In the genomic region with DNA sequence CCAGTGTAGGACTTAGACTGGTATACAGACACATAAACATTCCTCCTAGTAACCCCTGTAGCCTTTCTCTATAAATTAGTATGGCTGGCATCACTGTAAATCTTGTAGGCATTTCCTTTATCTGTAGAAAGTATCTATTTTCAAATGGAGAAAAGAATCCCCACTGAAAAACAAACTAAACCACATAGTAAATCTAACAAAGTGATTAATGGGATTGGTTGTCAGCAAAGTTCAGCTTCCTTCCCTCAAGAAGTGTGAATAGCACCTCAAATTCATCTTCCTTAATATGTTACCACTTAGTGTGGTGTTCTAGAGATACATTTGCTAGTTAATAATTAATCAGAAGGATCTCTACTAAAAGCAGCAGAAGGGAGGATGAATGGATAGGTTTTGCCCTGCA, we compare ENCODE assay signal across 16 cellular contexts.
DNase-seq lines count a peak whose midpoint lies in the region; ATAC-seq and TF ChIP-seq lines count a peak whose summit lies in the region.
"Had no signal": no experiment of that assay in that cellular context is flagged by ENCODE, and none has a peak within 500 bp of the region (broad histone marks: within the 10 kb centered on the region; RNA-seq: fewer than 3 reads in every experiment).

No MANE protein-coding gene starts in this region.

- H3K27me3 Mint-ChIP-seq in activated CD4-positive, alpha-beta T cell treated with anti-CD3 and anti-CD28 coated beads, Interleukin-2, amount 10 ng/mL, durations not matched to agents 24 days and 14 days = no peaks in the 10 kb centered on the region
- H3K27me3 Mint-ChIP-seq: CD8-positive, alpha-beta memory T cell had no signal

- H3K4me3 ChIP-seq in mesenchymal stem cell (ENCODE audit: insufficient read depth in 1 of 2, low read depth in 1 of 2, low read length in 2 of 2) = no peak overlapping the region
- H3K4me3 ChIP-seq: BLaER1, HAP-1 had no signal

- H2BK15ac ChIP-seq in mesenchymal stem cell (ENCODE audit: low read depth, poor library complexity, severe bottlenecking) = no peak overlapping the region

- no peaks in the 10 kb centered on the region for H3K27me3 ChIP-seq in mesenchymal stem cell (ENCODE audit: control insufficient read depth in 1 of 2, insufficient read depth in 1 of 2, low read length in 2 of 2)
- H3K27me3 ChIP-seq: BLaER1 had no signal

- H3K9me3 Mint-ChIP-seq in activated CD4-positive, alpha-beta T cell treated with anti-CD3 and anti-CD28 coated beads, Interleukin-2, amount 10 ng/mL, durations not matched to agents 24 days and 14 days = no peaks in the 10 kb centered on the region

- no peak overlapping the region for H3K27ac Mint-ChIP-seq in activated CD4-positive, alpha-beta T cell treated with anti-CD3 and anti-CD28 coated beads, Interleukin-2, amount 10 ng/mL, durations not matched to agents 24 days and 14 days
- H3K27ac Mint-ChIP-seq: CD8-positive, alpha-beta memory T cell; HFFc6 had no signal

- no peak overlapping the region for H3K18ac ChIP-seq in mesenchymal stem cell (ENCODE audit: low read depth in 1 of 2, low read length in 2 of 2)

- peak overlapping the region; percentile 27 for H3K27ac ChIP-seq in mesenchymal stem cell (ENCODE audit: low read length, poor library complexity, severe bottlenecking)
- H3K27ac ChIP-seq: BLaER1 had no signal

- H3K9ac ChIP-seq in mesenchymal stem cell (ENCODE audit: low read length) = no peak overlapping the region
- H3K9ac ChIP-seq: BLaER1 had no signal

- H3K36me3 ChIP-seq in mesenchymal stem cell (ENCODE audit: control insufficient read depth in 1 of 2, insufficient read depth in 2 of 2, low read depth in 1 of 2, low read length in 2 of 2) = no peaks in the 10 kb centered on the region
- H3K36me3 ChIP-seq: BLaER1, HAP-1 had no signal

- H3K36me3 Mint-ChIP-seq in activated CD4-positive, alpha-beta T cell treated with anti-CD3 and anti-CD28 coated beads, Interleukin-2, amount 10 ng/mL, durations not matched to agents 24 days and 14 days (ENCODE audit: low read depth) = no peaks in the 10 kb centered on the region
- H3K36me3 Mint-ChIP-seq: CD8-positive, alpha-beta memory T cell had no signal

- H3K4me1 Mint-ChIP-seq in activated CD4-positive, alpha-beta T cell treated with anti-CD3 and anti-CD28 coated beads, Interleukin-2, amount 10 ng/mL, durations not matched to agents 24 days and 14 days = no peaks in the 10 kb centered on the region
- H3K4me1 Mint-ChIP-seq: CD8-positive, alpha-beta memory T cell had no signal

- no peak overlapping the region for H3K4me2 ChIP-seq in mesenchymal stem cell (ENCODE audit: low read length, poor library complexity, severe bottlenecking)
- H3K4me2 ChIP-seq: BLaER1 had no signal

- no peak overlapping the region for H4K8ac ChIP-seq in mesenchymal stem cell (ENCODE audit: low read length)

- H3K14ac ChIP-seq in mesenchymal stem cell (ENCODE audit: low read length in 2 of 2) = no peak overlapping the region

- intact Hi-C loops in left cardiac atrium (cut with DNase I) = no loop called here
- intact Hi-C loops in activated CD4-positive, alpha-beta T cell treated with anti-CD3 and anti-CD28 coated beads, Interleukin-2, amount 10 ng/mL, durations not matched to agents 24 days and 14 days (cut with micrococcal nuclease) = no loop called here

- H4K91ac ChIP-seq in mesenchymal stem cell (ENCODE audit: low read length) = no peak overlapping the region

- no peak overlapping the region for H2BK120ac ChIP-seq in mesenchymal stem cell (ENCODE audit: low read depth, low read length)

- no peak overlapping the region for H2BK12ac ChIP-seq in mesenchymal stem cell (ENCODE audit: low read length in 2 of 2)

- no peak overlapping the region for H2AFZ ChIP-seq in mesenchymal stem cell (ENCODE audit: low read depth, low read length)

- CTCF ChIA-PET in HEK293T (lab: Yijun Ruan, JAX) = no interaction called here

- no peaks in the 10 kb centered on the region for H3K9me3 ChIP-seq in mesenchymal stem cell (ENCODE audit: control insufficient read depth, low read length)
- H3K9me3 ChIP-seq: BLaER1, Caco-2, HAP-1 had no signal

- DNase-seq in DMS53 (lab: John Stamatoyannopoulos, UW) (peak; percentile 78), HEK293T (ENCODE audit: extremely low spot score) (no peak), mesenchymal stem cell (no peak), left cardiac atrium (no peak), omental fat pad (ENCODE audit: low spot score) (no peak)
- DNase-seq in activated CD4-positive, alpha-beta T cell treated with anti-CD3 and anti-CD28 coated beads, Interleukin-2, amount 10 ng/mL, durations not matched to agents 24 days and 14 days = no peak
- DNase-seq: Caco-2; CD8-positive, alpha-beta memory T cell; DMS79 treated with DMSO at 0.1 percent for 48 hours; GDM1; HFFc6; IMR-90; KBM-7 had no signal

- H3K79me1 ChIP-seq in mesenchymal stem cell (replicated peaks; ENCODE audit: low read length, poor library complexity, severe bottlenecking) = no peaks in the 10 kb centered on the region

- no peak overlapping the region for H2AK5ac ChIP-seq in mesenchymal stem cell (ENCODE audit: low read length, severe bottlenecking)

- no peak overlapping the region for H3K23ac ChIP-seq in mesenchymal stem cell (ENCODE audit: low read length in 2 of 2)

- H2BK5ac ChIP-seq in mesenchymal stem cell (ENCODE audit: low read depth, low read length, poor library complexity, severe bottlenecking) = no peak overlapping the region

- peaks cover 4% of the 10 kb centered on the region for H3K4me1 ChIP-seq in mesenchymal stem cell (ENCODE audit: control insufficient read depth, insufficient read depth, low read depth, low read length)
- H3K4me1 ChIP-seq: BLaER1, Caco-2 had no signal

- no peak overlapping the region for H3K4me3 Mint-ChIP-seq in activated CD4-positive, alpha-beta T cell treated with anti-CD3 and anti-CD28 coated beads, Interleukin-2, amount 10 ng/mL, durations not matched to agents 24 days and 14 days
- H3K4me3 Mint-ChIP-seq: CD8-positive, alpha-beta memory T cell; HFFc6 had no signal

- no peak for TF ChIP-seq CTCF in omental fat pad (IDR thresholded peaks at IDR 0.05)

- POLR2A ChIA-PET in HEK293T (lab: Yijun Ruan, JAX) = no interaction called here

- no peak overlapping the region for H3K4ac ChIP-seq in mesenchymal stem cell (ENCODE audit: low read depth in 1 of 2, low read length in 2 of 2)

- ATAC-seq in SK-N-SH treated with all-trans-retinoic acid at 6 μM for 48 hours (no peak), left cardiac atrium (no peak), omental fat pad (ENCODE audit: low FRiP score) (no peak)

TF ChIP-seq in HEK293T, 16 proteins besides CTCF, POLR2A, EP300 and RAD21:
- TF ChIP-seq, protein P1, sequence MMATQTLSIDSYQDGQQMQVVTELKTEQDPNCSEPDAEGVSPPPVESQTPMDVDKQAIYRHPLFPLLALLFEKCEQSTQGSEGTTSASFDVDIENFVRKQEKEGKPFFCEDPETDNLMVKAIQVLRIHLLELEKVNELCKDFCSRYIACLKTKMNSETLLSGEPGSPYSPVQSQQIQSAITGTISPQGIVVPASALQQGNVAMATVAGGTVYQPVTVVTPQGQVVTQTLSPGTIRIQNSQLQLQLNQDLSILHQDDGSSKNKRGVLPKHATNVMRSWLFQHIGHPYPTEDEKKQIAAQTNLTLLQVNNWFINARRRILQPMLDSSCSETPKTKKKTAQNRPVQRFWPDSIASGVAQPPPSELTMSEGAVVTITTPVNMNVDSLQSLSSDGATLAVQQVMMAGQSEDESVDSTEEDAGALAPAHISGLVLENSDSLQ (IDR thresholded peaks at IDR 0.05) = peak; percentile 60
- no peak for TF ChIP-seq FOXM1 (IDR thresholded peaks at IDR 0.05; ENCODE audit: borderline replicate concordance)

TF ChIP-seq in SK-N-SH treated with all-trans-retinoic acid at 6 μM for 48 hours, 23 proteins besides CTCF, POLR2A, EP300 and RAD21:
- TF ChIP-seq ZFP3 (CRISPR knock-in tag; IDR thresholded peaks at IDR 0.05) = no peak
- peak; percentile 43; the same call in 1 of the 2 replicates for TF ChIP-seq TOX (CRISPR knock-in tag; IDR thresholded peaks at IDR 0.05; ENCODE audit: borderline replicate concordance)
- no peak for TF ChIP-seq GLIS3 (CRISPR knock-in tag; IDR thresholded peaks at IDR 0.05)
- TF ChIP-seq ZNF565 (CRISPR knock-in tag; conservative IDR thresholded peaks at IDR 0.05; ENCODE audit: low read depth) = no peak
- TF ChIP-seq TCF4 (CRISPR knock-in tag; IDR thresholded peaks at IDR 0.05; ENCODE audit: borderline replicate concordance) = no peak
- no peak for TF ChIP-seq ZNF70 (CRISPR knock-in tag; IDR thresholded peaks at IDR 0.05)
